8 cellular contexts compared by ENCODE assay signal in genomic region chr6:87731818-87732661, GRCh38. TPM values are rescaled to one million over a fixed set of nuclear protein-coding genes. Genes with fewer than 3 reads are reported as not detected.
DNase-seq lines count a peak whose midpoint lies in the region; ATAC-seq and TF ChIP-seq lines count a peak whose summit lies in the region.

No MANE protein-coding gene starts in this region.

- no peak for TF ChIP-seq CTCF in dorsolateral prefrontal cortex (IDR thresholded peaks at IDR 0.05 in 54 of 56, conservative IDR thresholded peaks at IDR 0.05 in 2 of 56; ENCODE audit: low read depth in 1 of 56, partially characterized antibody in 56 of 56)
- TF ChIP-seq CTCF in vagina (IDR thresholded peaks at IDR 0.05): no peak

- peak; percentile 84 for ATAC-seq in activated CD8-positive, alpha-beta memory T cell treated with anti-CD3 and anti-CD28 coated beads, Interleukin-2, amount 10 ng/mL, durations not matched to agents 7 days and 5 days
- ATAC-seq in HG02642 (IDR thresholded peaks at IDR 0.05; ENCODE audit: poor library complexity, unreplicated experiment): peak; percentile 83

- intact Hi-C loops in dorsolateral prefrontal cortex (cut with DNase I) (no loop called here), vagina (cut with DNase I) (no loop called here)

- H3K9me3 ChIP-seq in vagina: no peaks in the 10 kb centered on the region

- H3K9me3 Mint-ChIP-seq in activated CD8-positive, alpha-beta memory T cell treated with anti-CD3 and anti-CD28 coated beads, Interleukin-2, amount 10 ng/mL, durations not matched to agents 7 days and 5 days (ENCODE audit: low read depth): peaks cover 2% of the 10 kb centered on the region
- H3K9me3 Mint-ChIP-seq in T-helper 2 cell treated with Interferon-gamma antibody and Interleukin-4, amounts not matched to agents 5 μg/mL and 100 μg/mL, for 36 hours: no peaks in the 10 kb centered on the region

- H3K27me3 Mint-ChIP-seq in activated CD8-positive, alpha-beta memory T cell treated with anti-CD3 and anti-CD28 coated beads, Interleukin-2, amount 10 ng/mL, durations not matched to agents 7 days and 5 days: peaks cover 7% of the 10 kb centered on the region
- H3K27me3 Mint-ChIP-seq in T-helper 2 cell treated with Interferon-gamma antibody and Interleukin-4, amounts not matched to agents 5 μg/mL and 100 μg/mL, for 36 hours (ENCODE audit: low read depth): peaks cover 22% of the 10 kb centered on the region

- H3K4me3 ChIP-seq in dorsolateral prefrontal cortex (no peak overlapping the region), vagina (no peak overlapping the region)

- H3K36me3 Mint-ChIP-seq in activated CD8-positive, alpha-beta memory T cell treated with anti-CD3 and anti-CD28 coated beads, Interleukin-2, amount 10 ng/mL, durations not matched to agents 7 days and 5 days: peaks cover 8% of the 10 kb centered on the region
- peaks cover 2% of the 10 kb centered on the region for H3K36me3 Mint-ChIP-seq in T-helper 2 cell treated with Interferon-gamma antibody and Interleukin-4, amounts not matched to agents 5 μg/mL and 100 μg/mL, for 36 hours (ENCODE audit: low read depth)

- peaks cover 35% of the 10 kb centered on the region for H3K4me1 Mint-ChIP-seq in activated CD8-positive, alpha-beta memory T cell treated with anti-CD3 and anti-CD28 coated beads, Interleukin-2, amount 10 ng/mL, durations not matched to agents 7 days and 5 days
- peaks cover 17% of the 10 kb centered on the region for H3K4me1 Mint-ChIP-seq in T-helper 2 cell treated with Interferon-gamma antibody and Interleukin-4, amounts not matched to agents 5 μg/mL and 100 μg/mL, for 36 hours (ENCODE audit: low read depth)

- CTCF ChIA-PET in activated CD8-positive, alpha-beta memory T cell treated with anti-CD3 and anti-CD28 coated beads, Interleukin-2, amount 10 ng/mL, durations not matched to agents 7 days and 5 days (lab: Charles Lee): interaction anchor here (0.6 to 1.5 kb wide), 5 partner anchors 10 to 32 kb away, joined by 3 to 6 read pairs (median 4); no protein-coding TSS in a partner anchor

- TF ChIP-seq POLR2A in vagina (IDR thresholded peaks at IDR 0.05): no peak

- H3K4me3 Mint-ChIP-seq in activated CD8-positive, alpha-beta memory T cell treated with anti-CD3 and anti-CD28 coated beads, Interleukin-2, amount 10 ng/mL, durations not matched to agents 7 days and 5 days: peak overlapping the region; percentile 20
- H3K4me3 Mint-ChIP-seq in T-helper 2 cell treated with Interferon-gamma antibody and Interleukin-4, amounts not matched to agents 5 μg/mL and 100 μg/mL, for 36 hours: peak overlapping the region; percentile 43

- H3K27ac Mint-ChIP-seq in activated CD8-positive, alpha-beta memory T cell treated with anti-CD3 and anti-CD28 coated beads, Interleukin-2, amount 10 ng/mL, durations not matched to agents 7 days and 5 days: peak overlapping the region; percentile 71
- no peak overlapping the region for H3K27ac Mint-ChIP-seq in T-helper 2 cell treated with Interferon-gamma antibody and Interleukin-4, amounts not matched to agents 5 μg/mL and 100 μg/mL, for 36 hours

- H3K27ac ChIP-seq in dorsolateral prefrontal cortex (peak overlapping the region in 16 of 59 donors; percentile 5 to 80 (median 40)), vagina (peak overlapping the region; percentile 72)

- DNase-seq in activated CD8-positive, alpha-beta memory T cell treated with anti-CD3 and anti-CD28 coated beads, Interleukin-2, amount 10 ng/mL, durations not matched to agents 7 days and 5 days: no peak
- no peak for DNase-seq in activated CD8-positive, alpha-beta memory T cell treated with anti-CD3 and anti-CD28 coated beads, Interleukin-2, amount 50 U/mL, for 4 hours
- DNase-seq in NCI-H1105 treated with DMSO at 0.1 percent for 48 hours (lab: John Stamatoyannopoulos, UW) (peak; percentile 92), dorsolateral prefrontal cortex (peak in 9 of 10 donors; percentile 25 to 73 (median 42)), midbrain (lab: John Stamatoyannopoulos, UW) (peak; percentile 63), vagina (ENCODE audit: extremely low spot score in 2 of 2) (peak in 1 of 2 donors; percentile 93)
- no peak for DNase-seq in T-helper 2 cell treated with Interferon-gamma antibody and Interleukin-4, amounts not matched to agents 5 μg/mL and 100 μg/mL, for 36 hours (ENCODE audit: low spot score)

- H3K36me3 ChIP-seq in vagina: no peaks in the 10 kb centered on the region

- H3K4me1 ChIP-seq in vagina: peaks cover 30% of the 10 kb centered on the region

- H3K27me3 ChIP-seq in dorsolateral prefrontal cortex: no peaks in the 10 kb centered on the region
- H3K27me3 ChIP-seq in vagina: no peaks in the 10 kb centered on the region

RNA-seq across cellular contexts. Expression of gene AKIRIN2, which starts 30.0 kb away (rescaled TPM):
- 10 to 100 TPM; 57.3 to 64.4 TPM for total RNA-seq in activated CD8-positive, alpha-beta memory T cell treated with anti-CD3 and anti-CD28 coated beads, Interleukin-2, amount 10 ng/mL, durations not matched to agents 7 days and 5 days
- total RNA-seq in dorsolateral prefrontal cortex (10 to 100 TPM; 38.8 to 78.6 (median 58.0) TPM), vagina (32.9 TPM)

Comparison
In these comparisons a context has a peak if more than half of its experiments do, and no peak if none do; other contexts are left out.
1. DNase-seq: peak in NCI-H1105 treated with DMSO at 0.1 percent for 48 hours (single experiment), dorsolateral prefrontal cortex (9 of 10) and midbrain (single experiment); none in activated CD8-positive, alpha-beta memory T cell treated with anti-CD3 and anti-CD28 coated beads, Interleukin-2, amount 10 ng/mL, durations not matched to agents 7 days and 5 days (single experiment), activated CD8-positive, alpha-beta memory T cell treated with anti-CD3 and anti-CD28 coated beads, Interleukin-2, amount 50 U/mL, for 4 hours (single experiment) and T-helper 2 cell treated with Interferon-gamma antibody and Interleukin-4, amounts not matched to agents 5 μg/mL and 100 μg/mL, for 36 hours (single experiment).